ENCODE assay signal across 17 cellular contexts in the genomic region with DNA sequence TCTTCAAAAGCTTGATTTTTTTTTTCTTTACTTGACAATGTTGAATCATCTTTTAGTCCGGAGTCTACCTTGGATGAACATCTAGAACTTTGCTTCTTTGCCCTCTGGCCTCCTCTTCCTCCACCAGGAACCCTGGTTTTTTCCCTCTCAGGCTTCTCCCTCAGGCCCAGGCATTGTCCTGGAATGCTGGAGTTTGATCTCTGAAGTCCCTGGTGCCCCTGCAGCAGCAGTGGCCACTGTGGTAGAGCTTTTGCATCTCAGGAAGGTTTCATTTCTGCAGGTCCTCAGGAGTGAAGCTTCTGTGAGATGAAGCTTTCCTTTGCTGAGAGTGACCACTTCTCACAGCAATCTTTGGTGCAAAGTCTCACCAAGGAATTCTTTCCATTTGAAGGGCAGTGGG. TPM values are rescaled to one million over a fixed set of nuclear protein-coding genes. Genes with fewer than 3 reads are reported as not detected.
A peak's percentile ranks its signal among the peaks of the same experiment; 100 is the strongest.
DNase-seq lines count a peak whose midpoint lies in the region; ATAC-seq, FAIRE-seq and TF ChIP-seq lines count a peak whose summit lies in the region.
"Had no signal": no experiment of that assay in that cellular context is flagged by ENCODE, and none has a peak within 500 bp of the region (broad histone marks: within the 10 kb centered on the region; RNA-seq: fewer than 3 reads in every experiment).

No MANE protein-coding gene starts in this region.

- H3K27ac ChIP-seq in GM23338 (ENCODE audit: low read depth) (no peak overlapping the region), SJCRH30 (peak overlapping the region; percentile 49), HepG2 (ENCODE audit: extremely low read length, insufficient read depth, low read length) (peak overlapping the region; percentile 10), thyroid gland (no peak overlapping the region)
- H3K27ac ChIP-seq: BLaER1 treated with 17β-estradiol and CSF1 and Interleukin-3, amounts not matched to agents 10 nM and 100 nM had no signal

- H3K4me1 ChIP-seq in GM23338 (ENCODE audit: insufficient read depth), result no peaks in the 10 kb centered on the region
- peaks cover 13% of the 10 kb centered on the region for H3K4me1 ChIP-seq in SJCRH30
- H3K4me1 ChIP-seq in HepG2 (ENCODE audit: insufficient read depth, low read length), result peaks cover 20% of the 10 kb centered on the region
- no peaks in the 10 kb centered on the region for H3K4me1 ChIP-seq in thyroid gland
- H3K4me1 ChIP-seq: BLaER1 treated with 17β-estradiol and CSF1 and Interleukin-3, amounts not matched to agents 10 nM and 100 nM; HAP-1 had no signal

- TF ChIP-seq CTCF in GM23338 (conservative IDR thresholded peaks at IDR 0.05; ENCODE audit: low read depth in 2 of 2), result no peak
- no peak for TF ChIP-seq CTCF in HepG2 (CRISPR knock-in tag; IDR thresholded peaks at IDR 0.05)
- no peak for TF ChIP-seq CTCF in thyroid gland (IDR thresholded peaks at IDR 0.05)

- intact Hi-C loops in HepG2 (cut with micrococcal nuclease; ENCODE audit: unreplicated experiment), result no loop called here
- intact Hi-C loops in thyroid gland (cut with DNase I), result no loop called here

- no peaks in the 10 kb centered on the region for H3F3A ChIP-seq in GM23338 (replicated peaks; ENCODE audit: low read depth)

- TF ChIP-seq RAD21 in HepG2 (CRISPR knock-in tag; IDR thresholded peaks at IDR 0.05), result no peak

- H3K9me3 ChIP-seq in SJCRH30 (replicated peaks), result no peaks in the 10 kb centered on the region
- H3K9me3 ChIP-seq in HepG2 (ENCODE audit: low read length), result no peaks in the 10 kb centered on the region
- no peaks in the 10 kb centered on the region for H3K9me3 ChIP-seq in thyroid gland
- H3K9me3 ChIP-seq: BLaER1 treated with 17β-estradiol and CSF1 and Interleukin-3, amounts not matched to agents 10 nM and 100 nM; HAP-1 had no signal

- no peaks in the 10 kb centered on the region for H3K9me2 ChIP-seq in GM23338 (ENCODE audit: insufficient read depth)

- H3K9ac ChIP-seq in HepG2 (ENCODE audit: insufficient read depth, low read depth, low read length), result 0 out of 2 replicates have a peak overlapping the region, but pooled peaks have one; percentile 8
- H3K9ac ChIP-seq: BLaER1 treated with 17β-estradiol and CSF1 and Interleukin-3, amounts not matched to agents 10 nM and 100 nM had no signal

- H4K20me1 ChIP-seq in GM23338 (replicated peaks; ENCODE audit: insufficient read depth) (no peaks in the 10 kb centered on the region), HepG2 (ENCODE audit: insufficient read depth, low read length) (no peaks in the 10 kb centered on the region)
- H4K20me1 ChIP-seq: BLaER1 treated with 17β-estradiol and CSF1 and Interleukin-3, amounts not matched to agents 10 nM and 100 nM had no signal

- POLR2A ChIA-PET in HepG2 (lab: Yijun Ruan, JAX), result interaction anchor here (2.9 kb wide), 1 partner anchor 10 kb away, joined by 7 read pairs; no protein-coding TSS in a partner anchor

- no peak overlapping the region for H3K4me3 Mint-ChIP-seq in GM23338
- H3K4me3 Mint-ChIP-seq: B cell; CD8-positive, alpha-beta T cell had no signal

- CTCF ChIA-PET in HepG2 (lab: Yijun Ruan, JAX; ENCODE audit: low intra/inter-chr PET ratio, low total read pairs), result no interaction called here

- no peak overlapping the region for H3K27ac Mint-ChIP-seq in GM23338
- H3K27ac Mint-ChIP-seq: B cell; CD8-positive, alpha-beta T cell had no signal

- no peaks in the 10 kb centered on the region for H3K36me3 Mint-ChIP-seq in GM23338 (ENCODE audit: low read depth)
- H3K36me3 Mint-ChIP-seq: CD8-positive, alpha-beta T cell had no signal

- peaks cover 4% of the 10 kb centered on the region for H3K27me3 Mint-ChIP-seq in GM23338 (ENCODE audit: insufficient read depth, low read depth, poor library complexity)

- H3K27me3 ChIP-seq in GM23338 (ENCODE audit: insufficient read depth), result no peaks in the 10 kb centered on the region
- H3K27me3 ChIP-seq in SJCRH30, result no peaks in the 10 kb centered on the region
- H3K27me3 ChIP-seq in HepG2 (ENCODE audit: control insufficient read depth in 1 of 2, insufficient read depth in 2 of 2, low read length in 2 of 2), result no peaks in the 10 kb centered on the region
- H3K27me3 ChIP-seq in thyroid gland, result no peaks in the 10 kb centered on the region
- H3K27me3 ChIP-seq: BLaER1 treated with 17β-estradiol and CSF1 and Interleukin-3, amounts not matched to agents 10 nM and 100 nM had no signal

- TF ChIP-seq POLR2A in HepG2 (IDR thresholded peaks at IDR 0.05; ENCODE audit: insufficient read depth in 1 of 2, low read depth in 2 of 2, low read length in 2 of 2), result no peak
- TF ChIP-seq POLR2A in thyroid gland (IDR thresholded peaks at IDR 0.05), result no peak

- FAIRE-seq in HepG2 (lab: Jason Lieb, UNC), result peak; percentile 42
- FAIRE-seq: GM12878, GM19239, K562 had no signal

- no peaks in the 10 kb centered on the region for H3K79me2 ChIP-seq in GM23338 (replicated peaks; ENCODE audit: insufficient read depth)
- H3K79me2 ChIP-seq in HepG2 (ENCODE audit: insufficient read depth, low read length), result no peaks in the 10 kb centered on the region

- no peak overlapping the region for H3K4me3 ChIP-seq in GM23338
- no peak overlapping the region for H3K4me3 ChIP-seq in SJCRH30
- peak overlapping the region in 1 of 3 experiments; percentile 8; a peak in 1 of 6 replicates for H3K4me3 ChIP-seq in HepG2 (replicated peaks in 1 of 3; ENCODE audit: insufficient read depth in 1 of 3, low read depth in 2 of 3, low read length in 3 of 3)
- H3K4me3 ChIP-seq in thyroid gland (replicated peaks in 1 of 3), result no peak overlapping the region
- H3K4me3 ChIP-seq: BLaER1 treated with 17β-estradiol and CSF1 and Interleukin-3, amounts not matched to agents 10 nM and 100 nM; GM12878; HAP-1; K562 had no signal

- DNase-seq in GM23338 (ENCODE audit: low spot score), result no peak
- peak in 1 of 2 experiments; percentile 13 for DNase-seq in SJCRH30
- peak; percentile 32 for DNase-seq in HepG2 (ENCODE audit: low spot score)
- no peak for DNase-seq in thyroid gland
- DNase-seq in NCI-H2081 treated with DMSO at 0.1 percent for 48 hours (lab: John Stamatoyannopoulos, UW), result no peak
- DNase-seq: CD8-positive, alpha-beta T cell; DMS 273 treated with DMSO at 0.1 percent for 48 hours; DMS53; DND-41; EL had no signal

- H3K36me3 ChIP-seq in GM23338 (ENCODE audit: insufficient read depth), result no peaks in the 10 kb centered on the region
- H3K36me3 ChIP-seq in SJCRH30, result no peaks in the 10 kb centered on the region
- H3K36me3 ChIP-seq in HepG2 (replicated peaks in 1 of 2; ENCODE audit: control insufficient read depth in 1 of 2, insufficient read depth in 2 of 2, low read length in 2 of 2), result no peaks in the 10 kb centered on the region
- no peaks in the 10 kb centered on the region for H3K36me3 ChIP-seq in thyroid gland
- H3K36me3 ChIP-seq: BLaER1 treated with 17β-estradiol and CSF1 and Interleukin-3, amounts not matched to agents 10 nM and 100 nM; HAP-1 had no signal

- ATAC-seq in GM23338 (no peak), HepG2 (peak; percentile 95), esophagus mucosa (no peak)
- ATAC-seq: CD8-positive, alpha-beta T cell; GM12878; K562 had no signal

- no peaks in the 10 kb centered on the region for H3K4me1 Mint-ChIP-seq in GM23338
- H3K4me1 Mint-ChIP-seq: B cell had no signal

- peak overlapping the region; percentile 59; the same call in 1 of the 2 replicates for H2AFZ ChIP-seq in GM23338
- no peak overlapping the region for H2AFZ ChIP-seq in HepG2 (ENCODE audit: low read length)

- no peaks in the 10 kb centered on the region for H3K9me3 Mint-ChIP-seq in GM23338
- H3K9me3 Mint-ChIP-seq: CD8-positive, alpha-beta T cell had no signal

- H3K4me2 ChIP-seq in GM23338 (no peak overlapping the region), HepG2 (ENCODE audit: low read depth, low read length) (peak overlapping the region; percentile 52)
- H3K4me2 ChIP-seq: BLaER1 treated with 17β-estradiol and CSF1 and Interleukin-3, amounts not matched to agents 10 nM and 100 nM had no signal

- in situ Hi-C loops in HepG2 (cut with HindIII; ENCODE audit: extremely low pct_ligation_motif_present, low pct_unique_long_range_greater_than_20kb), result no loop called here

- no peak for TF ChIP-seq EP300 in HepG2 (IDR thresholded peaks at IDR 0.05; ENCODE audit: low read depth in 2 of 2, low read length in 2 of 2)
- TF ChIP-seq EP300 in HepG2 (CRISPR knock-in tag; IDR thresholded peaks at IDR 0.05; ENCODE audit: borderline replicate concordance), result no peak

- BruUV-seq in HepG2 (replicated peaks; lab: Mats Ljungman, UMichigan), result no TSS peak

- WGBS in HepG2 (ENCODE audit: low lambda C conversion rate), result 0% methylated on average over 1 of the region's 1 CpG
- WGBS in thyroid gland, 2 donors, result 88 to 95% methylated on average over 1 of the region's 1 CpG

TF ChIP-seq in GM23338, 12 proteins besides CTCF, POLR2A, EP300 and RAD21 (continues in another document):
- TF ChIP-seq ZNF114 (CRISPR knock-in tag; IDR thresholded peaks at IDR 0.05), result no peak

TF ChIP-seq in HepG2, 621 proteins besides CTCF, POLR2A, EP300 and RAD21 (continues in another document):
- no peak for TF ChIP-seq SPEN (CRISPR knock-in tag; IDR thresholded peaks at IDR 0.05; ENCODE audit: low read depth)

RNA-seq across cellular contexts. Expression of a gene that starts 39.0 kb away (rescaled TPM):
- 6.6 and 7.2 TPM in 2 replicates for total RNA-seq in GM23338 (2014; rRNA removed; shearing (Covaris generic))
- polyA plus RNA-seq in GM23338 (2016; fragmentation: Nextera tagmentation; extraction: Ambion mirVana) (2.1 and 2.5 TPM in 2 replicates), HepG2 (2011; rRNA removed) (9.8 and 10.4 TPM in 2 replicates)
- total RNA-seq in SJCRH30 (2014; rRNA removed; shearing (Covaris generic)), result 23.4 and 26.0 TPM in 2 replicates
- total RNA-seq in HepG2 (2016; rRNA removed; fragmentation: Illumina TruSeq; extraction: Trizol) (13.0 and 25.6 TPM in 2 replicates), thyroid gland (10 to 100 TPM; 10.1 to 22.1 (median 19.2) TPM), esophagus mucosa (9.3 TPM)
- 1.4 and 2.6 TPM in 2 replicates for total RNA-seq in HepG2 (2016; cell fraction: cytosol; rRNA removed; fragmentation: Illumina TruSeq; extraction: Trizol; ENCODE audit: low read depth)
- 15.1 and 23.4 TPM in 2 replicates for total RNA-seq in HepG2 (2016; cell fraction: insoluble cytoplasmic fraction; rRNA removed; fragmentation: Illumina TruSeq; extraction: Trizol)
- 5.2 and 6.1 TPM in 2 replicates for total RNA-seq in HepG2 (2016; cell fraction: membrane; rRNA removed; fragmentation: Illumina TruSeq; extraction: Trizol)
- 13.0 and 15.3 TPM in 2 replicates for total RNA-seq in HepG2 (2016; cell fraction: nucleus; rRNA removed; fragmentation: Illumina TruSeq; extraction: Trizol)
- polyA plus RNA-seq in HepG2 (2011; cell fraction: cytosol; rRNA removed), result 5.1 and 8.3 TPM in 2 replicates
- polyA plus RNA-seq in HepG2 (2011; cell fraction: nucleus; rRNA removed), result 5.3 and 7.5 TPM in 2 replicates
- polyA plus RNA-seq in HepG2 (2012), result 11.3 and 12.5 TPM in 2 replicates
- 0.52 and 0.64 TPM in 2 replicates for polyA plus RNA-seq in HepG2 (2016; cell fraction: cytosol; fragmentation: Illumina TruSeq; extraction: Trizol; ENCODE audit: low read depth)
- 11.3 TPM in 2 replicates for polyA plus RNA-seq in HepG2 (2016; cell fraction: insoluble cytoplasmic fraction; fragmentation: Illumina TruSeq; extraction: Trizol; ENCODE audit: low read depth)
- 2.3 and 2.5 TPM in 2 replicates for polyA plus RNA-seq in HepG2 (2016; cell fraction: membrane; fragmentation: Illumina TruSeq; extraction: Trizol; ENCODE audit: low read depth)
- 8.8 and 9.7 TPM in 2 replicates for polyA plus RNA-seq in HepG2 (2016; cell fraction: nucleus; fragmentation: Illumina TruSeq; extraction: Trizol; ENCODE audit: insufficient read depth, low read depth)
- 7.6 and 24.3 TPM in 2 replicates for polyA minus RNA-seq in HepG2 (2011; rRNA and poly(A)+ RNA removed; ENCODE audit: low replicate concordance)
- 10.1 and 10.7 TPM in 2 replicates for polyA minus RNA-seq in HepG2 (2011; cell fraction: cytosol; rRNA and poly(A)+ RNA removed)
- polyA minus RNA-seq in HepG2 (2011; cell fraction: nucleus; rRNA and poly(A)+ RNA removed), result 30.1 and 38.0 TPM in 2 replicates

Comparison
In these comparisons a context has a peak if more than half of its experiments do, and no peak if none do; other contexts are left out.
1. H3K27ac ChIP-seq: peak in SJCRH30 (single experiment) and HepG2 (single experiment); none in GM23338 (single experiment) and thyroid gland (0 of 3).